In the genomic region with DNA sequence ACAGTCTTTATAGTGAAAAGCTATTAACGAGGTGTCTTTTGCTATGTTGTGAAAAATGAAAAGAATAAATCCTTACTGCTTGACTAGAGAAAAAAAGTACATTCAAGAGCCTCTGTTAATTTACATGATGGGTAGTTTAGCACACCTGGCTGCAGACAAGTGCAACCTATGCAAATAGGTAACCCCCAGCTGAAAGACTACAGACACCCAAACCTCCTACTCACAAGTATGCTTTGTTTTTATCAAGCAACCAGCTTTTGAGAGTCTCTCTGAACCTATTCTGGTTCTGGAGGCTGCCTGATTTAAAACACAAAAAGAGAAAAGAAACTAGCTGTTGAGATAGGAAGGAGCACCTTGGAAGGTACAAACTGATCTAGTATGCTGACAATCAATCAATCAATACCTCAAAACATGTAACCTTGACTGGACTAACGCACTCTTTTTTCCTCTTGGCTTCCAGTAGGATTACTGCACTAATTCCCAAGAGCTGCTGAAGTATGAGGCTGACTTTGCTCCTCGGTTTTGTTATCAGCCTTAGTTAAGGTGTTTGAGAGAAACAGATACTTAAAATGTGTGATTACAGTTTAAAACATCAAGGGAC, we compare ENCODE assay signal across 8 cellular contexts.
DNase-seq lines count a peak whose midpoint lies in the region; ATAC-seq and TF ChIP-seq lines count a peak whose summit lies in the region.

No MANE protein-coding gene starts in this region.

- no peak for TF ChIP-seq CTCF in DOHH2 (IDR thresholded peaks at IDR 0.05; ENCODE audit: low read depth, low read length, poor library complexity, severe bottlenecking)
- TF ChIP-seq CTCF in hepatocyte (IDR thresholded peaks at IDR 0.05; ENCODE audit: poor library complexity) = no peak
- no peak for TF ChIP-seq CTCF in foreskin fibroblast (IDR thresholded peaks at IDR 0.05; ENCODE audit: low read depth, low read length)

- ATAC-seq in GM21381 (IDR thresholded peaks at IDR 0.05; ENCODE audit: unreplicated experiment) (peak; percentile 65), HG03521 (IDR thresholded peaks at IDR 0.05; ENCODE audit: unreplicated experiment) (peak; percentile 60)
- no peak for ATAC-seq in activated T-helper 17 cell treated with anti-CD3 and anti-CD28 coated beads, Interleukin-2, amount 50 U/mL, for 72 hours (replicated peaks)

- H3K27me3 ChIP-seq in DOHH2 (ENCODE audit: control insufficient read depth, low read length) (no peaks in the 10 kb centered on the region), hepatocyte (no peaks in the 10 kb centered on the region)

- H3K4me3 ChIP-seq in DOHH2 (ENCODE audit: low read length) (peak overlapping the region; percentile 59), hepatocyte (no peak overlapping the region), foreskin fibroblast (ENCODE audit: low read depth in 1 of 2, low read length in 2 of 2) (no peak overlapping the region)

- H4K20me1 ChIP-seq in DOHH2 (ENCODE audit: control insufficient read depth, insufficient read depth, low read depth, low read length) (no peaks in the 10 kb centered on the region), hepatocyte (ENCODE audit: insufficient read depth, poor library complexity, severe bottlenecking) (no peaks in the 10 kb centered on the region)

- no peaks in the 10 kb centered on the region for H3K36me3 Mint-ChIP-seq in activated T-helper 17 cell treated with anti-CD3 and anti-CD28 coated beads, Interleukin-2, amount 50 U/mL, for 72 hours (ENCODE audit: low read depth)

- H3K79me2 ChIP-seq in DOHH2 (ENCODE audit: control insufficient read depth, low read length) (peaks cover 92% of the 10 kb centered on the region), hepatocyte (peaks cover 67% of the 10 kb centered on the region)

- 36% methylated on average over 3 of the region's 3 CpGs for WGBS in hepatocyte (ENCODE audit: low lambda C conversion rate, missing lambda C conversion rate)

- no peaks in the 10 kb centered on the region for H3K9me2 ChIP-seq in DOHH2 (replicated peaks; ENCODE audit: control insufficient read depth, low read length)
- H3K9me2 ChIP-seq in hepatocyte (replicated peaks; ENCODE audit: insufficient read depth) = no peaks in the 10 kb centered on the region

- peaks cover 16% of the 10 kb centered on the region for H3K9me3 Mint-ChIP-seq in activated T-helper 17 cell treated with anti-CD3 and anti-CD28 coated beads, Interleukin-2, amount 50 U/mL, for 72 hours

- H2AFZ ChIP-seq in hepatocyte = no peak overlapping the region

- no peak overlapping the region for H3K27ac Mint-ChIP-seq in activated T-helper 17 cell treated with anti-CD3 and anti-CD28 coated beads, Interleukin-2, amount 50 U/mL, for 72 hours

- peaks cover 5% of the 10 kb centered on the region for H3K4me1 Mint-ChIP-seq in activated T-helper 17 cell treated with anti-CD3 and anti-CD28 coated beads, Interleukin-2, amount 50 U/mL, for 72 hours

- H3K4me1 ChIP-seq in DOHH2 (ENCODE audit: control insufficient read depth, low read length) (peaks cover 81% of the 10 kb centered on the region), hepatocyte (ENCODE audit: insufficient read depth) (peaks cover 7% of the 10 kb centered on the region)

- H3K27ac ChIP-seq in DOHH2 (ENCODE audit: low read depth, low read length) = peak overlapping the region; percentile 98
- peak overlapping the region; percentile 14 for H3K27ac ChIP-seq in hepatocyte
- no peak overlapping the region for H3K27ac ChIP-seq in substantia nigra (ENCODE audit: low read depth, low read length, poor library complexity, severe bottlenecking)

- H3K36me3 ChIP-seq in DOHH2 (ENCODE audit: control insufficient read depth, low read length) = peaks cover 56% of the 10 kb centered on the region
- no peaks in the 10 kb centered on the region for H3K36me3 ChIP-seq in hepatocyte (replicated peaks; ENCODE audit: insufficient read depth, low read depth)

- no peak overlapping the region for H3K4me3 Mint-ChIP-seq in activated T-helper 17 cell treated with anti-CD3 and anti-CD28 coated beads, Interleukin-2, amount 50 U/mL, for 72 hours

- H3K27me3 Mint-ChIP-seq in activated T-helper 17 cell treated with anti-CD3 and anti-CD28 coated beads, Interleukin-2, amount 50 U/mL, for 72 hours = peaks cover 5% of the 10 kb centered on the region

- peaks cover 35% of the 10 kb centered on the region for H3F3A ChIP-seq in DOHH2 (ENCODE audit: control insufficient read depth, insufficient read depth)

- H3K9me3 ChIP-seq in DOHH2 (ENCODE audit: control insufficient read depth, insufficient read depth, low read length) = no peaks in the 10 kb centered on the region
- no peaks in the 10 kb centered on the region for H3K9me3 ChIP-seq in hepatocyte (ENCODE audit: low read depth)

- DNase-seq in hepatocyte (ENCODE audit: low spot score) (no peak), NCI-H2196 (lab: John Stamatoyannopoulos, UW; ENCODE audit: unreplicated experiment) (no peak), foreskin fibroblast (no peak), substantia nigra (lab: John Stamatoyannopoulos, UW) (no peak)

- peak overlapping the region; percentile 93 for H3K4me2 ChIP-seq in DOHH2 (ENCODE audit: low read length)
- H3K4me2 ChIP-seq in hepatocyte = peak overlapping the region; percentile 59
